Comparison of ENCODE assay signal across 8 cellular contexts in the genomic region with DNA sequence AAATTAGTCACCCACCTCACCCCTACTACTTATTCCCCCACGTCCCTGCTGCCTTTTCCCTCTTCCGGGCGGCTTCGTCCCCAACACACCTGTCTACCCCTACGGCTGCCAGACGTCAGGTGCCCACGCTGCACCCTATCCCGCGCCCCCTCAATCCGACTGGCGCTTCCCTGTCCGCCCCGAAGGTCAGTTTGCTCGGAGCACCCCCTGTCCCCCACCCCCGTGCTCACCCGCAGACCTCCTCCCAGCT. TPM values are rescaled to one million over a fixed set of nuclear protein-coding genes. Genes with fewer than 3 reads are reported as not detected.
A peak's percentile ranks its signal among the peaks of the same experiment; 100 is the strongest.
DNase-seq lines count a peak whose midpoint lies in the region; ATAC-seq, FAIRE-seq and TF ChIP-seq lines count a peak whose summit lies in the region.

No MANE protein-coding gene starts in this region.

- TF ChIP-seq EP300 in tibial nerve (IDR thresholded peaks at IDR 0.05): no peak

- FAIRE-seq in frontal cortex (lab: Jason Lieb, UNC): no peak

- H3K27ac ChIP-seq in ascending aorta (no peak overlapping the region), liver (ENCODE audit: low read depth in 1 of 2, low read length in 2 of 2) (peak overlapping the region; percentile 38 to 65), tibial nerve (peak overlapping the region in 2 of 4 donors; percentile 40 to 43)

- H3K9me3 ChIP-seq in ascending aorta (no peaks in the 10 kb centered on the region), liver (ENCODE audit: control insufficient read depth in 4 of 4, low read length in 3 of 4) (no peaks in the 10 kb centered on the region), tibial nerve (no peaks in the 10 kb centered on the region)

- TF ChIP-seq RAD21 in liver (IDR thresholded peaks at IDR 0.05): no peak

- WGBS in liver: under 1% methylated on average over 16 of the region's 16 CpGs
- WGBS in tibial nerve, 2 donors: 1 to 2% methylated on average over 16 of the region's 16 CpGs

- H3K9ac ChIP-seq in liver (ENCODE audit: low read depth in 1 of 2, low read length in 2 of 2): no peak overlapping the region

- no peak for TF ChIP-seq POLR2A in tibial nerve (IDR thresholded peaks at IDR 0.05)

- H3K36me3 ChIP-seq in ascending aorta (no peaks in the 10 kb centered on the region), liver (ENCODE audit: control insufficient read depth in 4 of 4, insufficient read depth in 3 of 4, low read depth in 1 of 4, low read length in 3 of 4) (no peaks in the 10 kb centered on the region), tibial nerve (no peaks in the 10 kb centered on the region)

- intact Hi-C loops in ascending aorta (cut with DNase I): no loop called here

- TF ChIP-seq CTCF in ascending aorta (IDR thresholded peaks at IDR 0.05) (no peak), liver (IDR thresholded peaks at IDR 0.05; ENCODE audit: low read depth, low read length, missing input control) (no peak), tibial nerve (IDR thresholded peaks at IDR 0.05) (no peak)

- DNase-seq in ascending aorta (ENCODE audit: low spot score in 2 of 2): no peak
- DNase-seq in tibial nerve (ENCODE audit: low spot score in 2 of 2): no peak
- no peak for DNase-seq in frontal cortex (ENCODE audit: low spot score in 2 of 2)
- DNase-seq in UCSD-AML1 (lab: John Stamatoyannopoulos, UW; ENCODE audit: unreplicated experiment): no peak
- no peak for DNase-seq in NCI-H226

- H3K4me1 ChIP-seq in ascending aorta: peaks cover 5 to 10% of the 10 kb centered on the region in 2 donors
- peaks cover 0 to 13% (median 11%) of the 10 kb centered on the region in 4 donors for H3K4me1 ChIP-seq in liver (ENCODE audit: control insufficient read depth in 4 of 4, insufficient read depth in 4 of 4, low read length in 3 of 4)
- H3K4me1 ChIP-seq in tibial nerve: peaks cover 0 to 17% (median 4%) of the 10 kb centered on the region in 4 donors

- H3K4me3 ChIP-seq in ascending aorta (peak overlapping the region; percentile 68 to 73), liver (ENCODE audit: low read depth in 1 of 3, low read length in 3 of 3) (peak overlapping the region; percentile 36 to 83 (median 60)), tibial nerve (peak overlapping the region; percentile 36 to 55 (median 51))

- ATAC-seq in GM19035 (IDR thresholded peaks at IDR 0.05; ENCODE audit: unreplicated experiment) (peak; percentile 9), HG03039 (IDR thresholded peaks at IDR 0.05; ENCODE audit: unreplicated experiment) (peak; percentile 11)

- H3K27me3 ChIP-seq in ascending aorta: no peaks in the 10 kb centered on the region
- no peaks in the 10 kb centered on the region for H3K27me3 ChIP-seq in liver (ENCODE audit: control insufficient read depth in 4 of 4, insufficient read depth in 4 of 4, low read length in 3 of 4)
- H3K27me3 ChIP-seq in tibial nerve: peaks cover 0 to 13% of the 10 kb centered on the region in 2 donors

TF ChIP-seq in liver, 16 proteins besides CTCF, POLR2A, EP300 and RAD21:
- TF ChIP-seq, protein P1, sequence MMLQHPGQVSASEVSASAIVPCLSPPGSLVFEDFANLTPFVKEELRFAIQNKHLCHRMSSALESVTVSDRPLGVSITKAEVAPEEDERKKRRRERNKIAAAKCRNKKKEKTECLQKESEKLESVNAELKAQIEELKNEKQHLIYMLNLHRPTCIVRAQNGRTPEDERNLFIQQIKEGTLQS (IDR thresholded peaks at IDR 0.05): no peak
- TF ChIP-seq, protein P2, sequence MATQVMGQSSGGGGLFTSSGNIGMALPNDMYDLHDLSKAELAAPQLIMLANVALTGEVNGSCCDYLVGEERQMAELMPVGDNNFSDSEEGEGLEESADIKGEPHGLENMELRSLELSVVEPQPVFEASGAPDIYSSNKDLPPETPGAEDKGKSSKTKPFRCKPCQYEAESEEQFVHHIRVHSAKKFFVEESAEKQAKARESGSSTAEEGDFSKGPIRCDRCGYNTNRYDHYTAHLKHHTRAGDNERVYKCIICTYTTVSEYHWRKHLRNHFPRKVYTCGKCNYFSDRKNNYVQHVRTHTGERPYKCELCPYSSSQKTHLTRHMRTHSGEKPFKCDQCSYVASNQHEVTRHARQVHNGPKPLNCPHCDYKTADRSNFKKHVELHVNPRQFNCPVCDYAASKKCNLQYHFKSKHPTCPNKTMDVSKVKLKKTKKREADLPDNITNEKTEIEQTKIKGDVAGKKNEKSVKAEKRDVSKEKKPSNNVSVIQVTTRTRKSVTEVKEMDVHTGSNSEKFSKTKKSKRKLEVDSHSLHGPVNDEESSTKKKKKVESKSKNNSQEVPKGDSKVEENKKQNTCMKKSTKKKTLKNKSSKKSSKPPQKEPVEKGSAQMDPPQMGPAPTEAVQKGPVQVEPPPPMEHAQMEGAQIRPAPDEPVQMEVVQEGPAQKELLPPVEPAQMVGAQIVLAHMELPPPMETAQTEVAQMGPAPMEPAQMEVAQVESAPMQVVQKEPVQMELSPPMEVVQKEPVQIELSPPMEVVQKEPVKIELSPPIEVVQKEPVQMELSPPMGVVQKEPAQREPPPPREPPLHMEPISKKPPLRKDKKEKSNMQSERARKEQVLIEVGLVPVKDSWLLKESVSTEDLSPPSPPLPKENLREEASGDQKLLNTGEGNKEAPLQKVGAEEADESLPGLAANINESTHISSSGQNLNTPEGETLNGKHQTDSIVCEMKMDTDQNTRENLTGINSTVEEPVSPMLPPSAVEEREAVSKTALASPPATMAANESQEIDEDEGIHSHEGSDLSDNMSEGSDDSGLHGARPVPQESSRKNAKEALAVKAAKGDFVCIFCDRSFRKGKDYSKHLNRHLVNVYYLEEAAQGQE (IDR thresholded peaks at IDR 0.05): no peak
- TF ChIP-seq FOXA2 (IDR thresholded peaks at IDR 0.05): no peak
- TF ChIP-seq YY1 (IDR thresholded peaks at IDR 0.05): no peak
- TF ChIP-seq, protein P3, sequence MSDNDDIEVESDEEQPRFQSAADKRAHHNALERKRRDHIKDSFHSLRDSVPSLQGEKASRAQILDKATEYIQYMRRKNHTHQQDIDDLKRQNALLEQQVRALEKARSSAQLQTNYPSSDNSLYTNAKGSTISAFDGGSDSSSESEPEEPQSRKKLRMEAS (IDR thresholded peaks at IDR 0.05): no peak
- TF ChIP-seq RXRA (IDR thresholded peaks at IDR 0.05): no peak
- TF ChIP-seq GABPA (IDR thresholded peaks at IDR 0.05 in 1 of 2, conservative IDR thresholded peaks at IDR 0.05 in 1 of 2): no peak
- TF ChIP-seq FOXA1 (IDR thresholded peaks at IDR 0.05): no peak
- no peak for TF ChIP-seq SP1 (IDR thresholded peaks at IDR 0.05)
- TF ChIP-seq JUND (IDR thresholded peaks at IDR 0.05): no peak
- TF ChIP-seq EGR1 (IDR thresholded peaks at IDR 0.05; ENCODE audit: low read depth in 2 of 2): no peak

RNA-seq across cellular contexts. Expression of a gene that starts 0.5 kb away (rescaled TPM):
- total RNA-seq in ascending aorta (not detected), liver (1 to 10 TPM in 1 of 2 donors, under 1 TPM in 1; 0.19 to 2.5 TPM), tibial nerve (1 to 10 TPM; 1.4 to 9.4 (median 5.4) TPM), frontal cortex (5.7 TPM)
- under 1 TPM; 0.55 to 0.90 TPM for polyA plus RNA-seq in liver

Comparison
In these comparisons a context has a peak if more than half of its experiments do, and no peak if none do; other contexts are left out.
1. H3K27ac ChIP-seq: peak in liver (2 of 2); none in ascending aorta (0 of 2).
2. Peak in every context shown above with its lines, with median percentiles within 50 percentile points of each other: H3K4me3 ChIP-seq.